ENCODE assay signal across 8 cellular contexts in genomic region chr6:5398530-5398929, GRCh38.
DNase-seq lines count a peak whose midpoint lies in the region; ATAC-seq, FAIRE-seq and TF ChIP-seq lines count a peak whose summit lies in the region.

No MANE protein-coding gene starts in this region.

- CTCF ChIA-PET in A549 (lab: Yijun Ruan, JAX) = interaction anchor here (1.0 kb wide), 2 partner anchors 10 to 255 kb away, joined by 3 to 5 read pairs; no protein-coding TSS in a partner anchor

- H3K9ac ChIP-seq in SU-DHL-6 (ENCODE audit: low read length) = no peak overlapping the region

- 0 out of 5 replicates have a peak, but pooled peaks of 1 of the 2 experiments have one; percentile 14 for TF ChIP-seq RAD21 in A549 (conservative IDR thresholded peaks at IDR 0.05 in 1 of 2, IDR thresholded peaks at IDR 0.05 in 1 of 2)

- 52% methylated on average over 1 of the region's 1 CpG for WGBS in A549 (ENCODE audit: missing lambda C conversion rate)

- DNase-seq in A549 (ENCODE audit: low read depth in 1 of 2, low spot score in 1 of 2) (peak; percentile 2 to 39), GDM1 (lab: John Stamatoyannopoulos, UW) (peak; percentile 45), LHCN-M2 (ENCODE audit: low read depth) (peak; percentile 41), fibroblast of mammary gland (ENCODE audit: low read depth) (peak; percentile 62), posterior vena cava (ENCODE audit: low spot score) (no peak)
- peak; percentile 45 for DNase-seq in stimulated activated CD4-positive, alpha-beta T cell treated with anti-CD3 and anti-CD28 coated beads, Interleukin-4, amount 100 ng/mL, for 24 hours

- H3K79me2 ChIP-seq in SU-DHL-6 (ENCODE audit: insufficient read depth, low read length) = 0 out of 2 replicates have a peak, but pooled peaks cover 8% of the 10 kb centered on the region

- intact Hi-C loops in posterior vena cava (cut with DNase I) = no loop called here

- no peak overlapping the region for H3K4me2 ChIP-seq in A549
- H3K4me2 ChIP-seq in SU-DHL-6 (ENCODE audit: low read depth, low read length, poor library complexity, severe bottlenecking) = no peak overlapping the region

- H3K9me3 ChIP-seq in A549 = no peaks in the 10 kb centered on the region
- H3K9me3 ChIP-seq in SU-DHL-6 (ENCODE audit: insufficient read depth, low read length) = no peaks in the 10 kb centered on the region

- H3K4me3 ChIP-seq in A549 (no peak overlapping the region), SU-DHL-6 (ENCODE audit: insufficient read depth, low read length, poor library complexity, severe bottlenecking) (no peak overlapping the region), fibroblast of mammary gland (ENCODE audit: control insufficient read depth, low read depth, low read length) (no peak overlapping the region)

- POLR2A ChIA-PET in A549 (lab: Yijun Ruan, JAX) = no interaction called here

- peak; percentile 43 to 58; a peak in 1 of 6 replicates for ATAC-seq in A549
- ATAC-seq in HG02798 (IDR thresholded peaks at IDR 0.05; ENCODE audit: poor library complexity, unreplicated experiment) = no peak

- H3K27ac ChIP-seq in A549 (no peak overlapping the region), SU-DHL-6 (ENCODE audit: low read depth, low read length) (no peak overlapping the region)

- H3F3A ChIP-seq in SU-DHL-6 (ENCODE audit: insufficient read depth) = peaks cover 7% of the 10 kb centered on the region; the same call in 1 of the 2 replicates

- no peak overlapping the region for H2AFZ ChIP-seq in SU-DHL-6 (ENCODE audit: low read depth, low read length, severe bottlenecking)

- no peaks in the 10 kb centered on the region for H3K27me3 ChIP-seq in SU-DHL-6 (ENCODE audit: low read length)

- TF ChIP-seq CTCF in A549 (IDR thresholded peaks at IDR 0.05) (peak; percentile 29; the same call in 2 of the 3 replicates), SU-DHL-6 (IDR thresholded peaks at IDR 0.05; ENCODE audit: insufficient read depth, low read length, poor library complexity, severe bottlenecking) (peak; percentile 89), fibroblast of mammary gland (conservative IDR thresholded peaks at IDR 0.05; ENCODE audit: control insufficient read depth, insufficient read depth, low read depth, low read length) (peak; percentile 61)

- TF ChIP-seq EP300 in A549 (IDR thresholded peaks at IDR 0.05) = no peak

- no peak for TF ChIP-seq POLR2A in A549 (IDR thresholded peaks at IDR 0.05; ENCODE audit: low read length)

- H4K20me1 ChIP-seq in SU-DHL-6 (ENCODE audit: low read depth, low read length) = peaks cover 32% of the 10 kb centered on the region

- no peaks in the 10 kb centered on the region for H3K4me1 ChIP-seq in A549

- peaks cover 5% of the 10 kb centered on the region; the same call in 1 of the 2 replicates for H3K36me3 ChIP-seq in SU-DHL-6 (ENCODE audit: low read length)

- no peak for FAIRE-seq in A549 (lab: Jason Lieb, UNC)

- H3K9me2 ChIP-seq in SU-DHL-6 (replicated peaks; ENCODE audit: insufficient read depth, low read length) = no peaks in the 10 kb centered on the region

TF ChIP-seq in A549, 52 proteins besides CTCF, POLR2A, EP300 and RAD21:
- TF ChIP-seq FOXS1 (CRISPR knock-in tag; IDR thresholded peaks at IDR 0.05) (no peak), PBX3 (IDR thresholded peaks at IDR 0.05) (no peak), ESRRA (IDR thresholded peaks at IDR 0.05; ENCODE audit: borderline replicate concordance, low read length) (no peak), NR3C1 (IDR thresholded peaks at IDR 0.05) (no peak), RNF2 (IDR thresholded peaks at IDR 0.05; ENCODE audit: borderline replicate concordance, low read depth) (no peak), ZFP36 (IDR thresholded peaks at IDR 0.05; ENCODE audit: borderline replicate concordance, partially characterized antibody) (no peak), BHLHE40 (IDR thresholded peaks at IDR 0.05; ENCODE audit: low read depth, low read length) (no peak)

Comparison
In these comparisons a context has a peak if more than half of its experiments do, and no peak if none do; other contexts are left out.
1. CTCF ChIP-seq: peak in every context shown above with its lines; median percentile 89 in SU-DHL-6; 61 in fibroblast of mammary gland; 29 in A549.